13 cellular contexts compared by ENCODE assay signal in the genomic region with DNA sequence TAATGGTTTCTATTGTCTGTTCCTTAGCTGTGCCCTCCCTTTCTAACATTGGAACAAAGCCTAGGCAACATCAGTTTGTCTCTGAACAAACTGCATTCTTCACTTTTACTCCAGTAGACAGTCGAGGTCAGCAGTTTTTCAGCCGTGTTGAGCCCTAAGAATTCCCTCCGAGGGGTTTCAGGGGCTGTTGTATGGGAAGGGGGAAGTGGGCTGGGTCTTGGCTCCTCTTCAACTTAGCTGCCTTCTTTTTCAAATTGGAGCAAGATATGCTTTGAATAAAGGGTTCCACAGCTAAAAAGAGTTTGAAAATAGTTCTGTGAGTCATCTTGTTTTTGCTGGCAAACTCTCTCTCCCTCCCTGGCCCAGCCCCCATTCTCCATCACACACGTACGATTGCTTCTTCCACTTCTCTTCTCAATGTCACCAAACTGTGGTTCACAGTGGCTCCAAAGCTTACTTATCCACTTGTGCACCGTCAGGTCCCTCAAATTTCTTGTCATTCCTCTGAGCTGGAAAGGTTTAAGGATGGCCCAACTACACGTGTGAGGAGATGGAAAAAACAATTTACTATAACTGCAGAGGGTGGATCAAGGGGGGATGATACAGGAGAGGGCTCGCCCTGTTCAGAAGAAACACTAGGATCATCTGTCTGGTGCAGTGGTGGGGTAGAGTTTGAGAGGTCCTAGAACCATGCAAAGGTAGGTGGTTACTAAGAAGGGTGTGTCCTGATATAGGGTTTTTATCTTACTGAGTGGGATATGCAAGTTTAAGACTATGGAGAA. TPM values are rescaled to one million over a fixed set of nuclear protein-coding genes. Genes with fewer than 3 reads are reported as not detected.
DNase-seq lines count a peak whose midpoint lies in the region; ATAC-seq and TF ChIP-seq lines count a peak whose summit lies in the region.
"Had no signal": no experiment of that assay in that cellular context is flagged by ENCODE, and none has a peak within 500 bp of the region (broad histone marks: within the 10 kb centered on the region; RNA-seq: fewer than 3 reads in every experiment).

No MANE protein-coding gene starts in this region.

- DNase-seq in GM23338 (ENCODE audit: low spot score) (no peak), fibroblast of the conjunctiva (ENCODE audit: low read depth) (peak; percentile 76), skeletal muscle cell (ENCODE audit: low read depth) (peak; percentile 65), NCI-H345 (lab: John Stamatoyannopoulos, UW) (no peak), MV-4-11 (lab: John Stamatoyannopoulos, UW) (no peak)
- no peak for DNase-seq in activated T-helper 2 cell treated with anti-CD3 and anti-CD28 coated beads, Interferon-gamma antibody, Interleukin-2, Interleukin-4, amounts not matched to agents 10 μg/mL and 5 μg/mL and 100 μg/mL, durations not matched to agents 14 hours and 24 hours and 36 hours (ENCODE audit: low spot score)
- DNase-seq in activated effector memory CD4-positive, alpha-beta T cell treated with Interleukin-2 at 50 U/mL for 16 hours = no peak
- DNase-seq: NCI-H1048; NK-92 treated with Interleukin-12 subunit alpha and Interleukin-12 subunit beta, amount 100 ng/mL, for 24 hours; T-helper 2 cell had no signal

- H3K27ac Mint-ChIP-seq in GM23338 = no peak overlapping the region
- H3K27ac Mint-ChIP-seq in activated T-helper 2 cell treated with anti-CD3 and anti-CD28 coated beads, Interferon-gamma antibody, Interleukin-2, Interleukin-4, amounts not matched to agents 10 μg/mL and 5 μg/mL and 100 μg/mL, durations not matched to agents 14 hours and 24 hours and 36 hours = peak overlapping the region; percentile 2
- H3K27ac Mint-ChIP-seq: stimulated activated memory B cell treated with anti-CD40 and anti-IgM and Interleukin-4, amounts not matched to agents 10 μg/mL and 1 μg/mL and 100 μg/mL, for 72 hours had no signal

- no peaks in the 10 kb centered on the region; the same call in 1 of the 3 replicates for H3K9me3 Mint-ChIP-seq in GM23338
- peaks cover 17% of the 10 kb centered on the region for H3K9me3 Mint-ChIP-seq in activated T-helper 2 cell treated with anti-CD3 and anti-CD28 coated beads, Interferon-gamma antibody, Interleukin-2, Interleukin-4, amounts not matched to agents 10 μg/mL and 5 μg/mL and 100 μg/mL, durations not matched to agents 14 hours and 24 hours and 36 hours

- no peak overlapping the region for H3K27ac ChIP-seq in GM23338 (ENCODE audit: low read depth)

- no peaks in the 10 kb centered on the region for H4K20me1 ChIP-seq in GM23338 (replicated peaks; ENCODE audit: insufficient read depth)

- intact Hi-C loops in activated T-helper 2 cell treated with anti-CD3 and anti-CD28 coated beads, Interferon-gamma antibody, Interleukin-2, Interleukin-4, amounts not matched to agents 10 μg/mL and 5 μg/mL and 100 μg/mL, durations not matched to agents 14 hours and 24 hours and 36 hours (cut with micrococcal nuclease) = no loop called here

- no peak for TF ChIP-seq CTCF in GM23338 (conservative IDR thresholded peaks at IDR 0.05; ENCODE audit: low read depth in 2 of 2)

- no peaks in the 10 kb centered on the region for H3K4me1 ChIP-seq in GM23338 (ENCODE audit: insufficient read depth)

- no peaks in the 10 kb centered on the region for H3K9me2 ChIP-seq in GM23338 (ENCODE audit: insufficient read depth)

- H3K4me3 ChIP-seq in GM23338 = no peak overlapping the region
- H3K4me3 ChIP-seq in skeletal muscle cell (ENCODE audit: low read depth, low read length) = peak overlapping the region; percentile 12

- no peaks in the 10 kb centered on the region for H3K27me3 ChIP-seq in GM23338 (ENCODE audit: insufficient read depth)

- H3F3A ChIP-seq in GM23338 (replicated peaks; ENCODE audit: low read depth) = no peaks in the 10 kb centered on the region

- no peak overlapping the region for H3K4me2 ChIP-seq in GM23338

- H3K4me3 Mint-ChIP-seq in GM23338 = no peak overlapping the region
- no peak overlapping the region for H3K4me3 Mint-ChIP-seq in activated T-helper 2 cell treated with anti-CD3 and anti-CD28 coated beads, Interferon-gamma antibody, Interleukin-2, Interleukin-4, amounts not matched to agents 10 μg/mL and 5 μg/mL and 100 μg/mL, durations not matched to agents 14 hours and 24 hours and 36 hours (ENCODE audit: low read depth)
- H3K4me3 Mint-ChIP-seq: brain; stimulated activated memory B cell treated with anti-CD40 and anti-IgM and Interleukin-4, amounts not matched to agents 10 μg/mL and 1 μg/mL and 100 μg/mL, for 72 hours had no signal

- H3K36me3 ChIP-seq in GM23338 (ENCODE audit: insufficient read depth) = no peaks in the 10 kb centered on the region

- H2AFZ ChIP-seq in GM23338 = peak overlapping the region; percentile 17; the same call in 1 of the 2 replicates

- no peaks in the 10 kb centered on the region for H3K36me3 Mint-ChIP-seq in GM23338 (ENCODE audit: low read depth)
- no peaks in the 10 kb centered on the region for H3K36me3 Mint-ChIP-seq in activated T-helper 2 cell treated with anti-CD3 and anti-CD28 coated beads, Interferon-gamma antibody, Interleukin-2, Interleukin-4, amounts not matched to agents 10 μg/mL and 5 μg/mL and 100 μg/mL, durations not matched to agents 14 hours and 24 hours and 36 hours (ENCODE audit: low read depth)
- H3K36me3 Mint-ChIP-seq: brain; stimulated activated memory B cell treated with anti-CD40 and anti-IgM and Interleukin-4, amounts not matched to agents 10 μg/mL and 1 μg/mL and 100 μg/mL, for 72 hours had no signal

- peaks cover 1% of the 10 kb centered on the region for H3K27me3 Mint-ChIP-seq in GM23338 (ENCODE audit: insufficient read depth, low read depth, poor library complexity)
- H3K27me3 Mint-ChIP-seq in activated T-helper 2 cell treated with anti-CD3 and anti-CD28 coated beads, Interferon-gamma antibody, Interleukin-2, Interleukin-4, amounts not matched to agents 10 μg/mL and 5 μg/mL and 100 μg/mL, durations not matched to agents 14 hours and 24 hours and 36 hours (ENCODE audit: low read depth) = peaks cover 20% of the 10 kb centered on the region

- no peaks in the 10 kb centered on the region for H3K79me2 ChIP-seq in GM23338 (replicated peaks; ENCODE audit: insufficient read depth)

- no peaks in the 10 kb centered on the region; the same call in 2 of the 3 replicates for H3K4me1 Mint-ChIP-seq in GM23338
- H3K4me1 Mint-ChIP-seq in activated T-helper 2 cell treated with anti-CD3 and anti-CD28 coated beads, Interferon-gamma antibody, Interleukin-2, Interleukin-4, amounts not matched to agents 10 μg/mL and 5 μg/mL and 100 μg/mL, durations not matched to agents 14 hours and 24 hours and 36 hours (ENCODE audit: low read depth) = peaks cover 4% of the 10 kb centered on the region
- H3K4me1 Mint-ChIP-seq: stimulated activated memory B cell treated with anti-CD40 and anti-IgM and Interleukin-4, amounts not matched to agents 10 μg/mL and 1 μg/mL and 100 μg/mL, for 72 hours had no signal

- no peak for ATAC-seq in GM23338
- no peak for ATAC-seq in GM18867 (IDR thresholded peaks at IDR 0.05; ENCODE audit: unreplicated experiment)
- ATAC-seq: stimulated activated memory B cell treated with anti-CD40 and anti-IgM and Interleukin-4, amounts not matched to agents 10 μg/mL and 1 μg/mL and 100 μg/mL, for 72 hours had no signal

TF ChIP-seq in GM23338, 12 proteins besides CTCF, POLR2A, EP300 and RAD21:
- no peak for TF ChIP-seq ZNF331 (CRISPR knock-in tag; IDR thresholded peaks at IDR 0.05; ENCODE audit: low read depth)
- TF ChIP-seq ZNF114 (CRISPR knock-in tag; IDR thresholded peaks at IDR 0.05) = no peak
- TF ChIP-seq STAT1 (IDR thresholded peaks at IDR 0.05; ENCODE audit: unreplicated experiment) = no peak
- TF ChIP-seq, protein P1, sequence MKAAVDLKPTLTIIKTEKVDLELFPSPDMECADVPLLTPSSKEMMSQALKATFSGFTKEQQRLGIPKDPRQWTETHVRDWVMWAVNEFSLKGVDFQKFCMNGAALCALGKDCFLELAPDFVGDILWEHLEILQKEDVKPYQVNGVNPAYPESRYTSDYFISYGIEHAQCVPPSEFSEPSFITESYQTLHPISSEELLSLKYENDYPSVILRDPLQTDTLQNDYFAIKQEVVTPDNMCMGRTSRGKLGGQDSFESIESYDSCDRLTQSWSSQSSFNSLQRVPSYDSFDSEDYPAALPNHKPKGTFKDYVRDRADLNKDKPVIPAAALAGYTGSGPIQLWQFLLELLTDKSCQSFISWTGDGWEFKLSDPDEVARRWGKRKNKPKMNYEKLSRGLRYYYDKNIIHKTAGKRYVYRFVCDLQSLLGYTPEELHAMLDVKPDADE (IDR thresholded peaks at IDR 0.05) = no peak
- TF ChIP-seq JUNB (IDR thresholded peaks at IDR 0.05; ENCODE audit: unreplicated experiment) = no peak

RNA-seq across cellular contexts. Expression of a gene that starts 9.2 kb away (rescaled TPM):
- 3.7 and 6.5 TPM in 2 replicates for total RNA-seq in GM23338 (2014; rRNA removed; shearing (Covaris generic))
- polyA plus RNA-seq in GM23338 (2016; fragmentation: Nextera tagmentation; extraction: Ambion mirVana) = 1.3 and 1.7 TPM in 2 replicates
- 3.0 and 3.3 TPM in 2 replicates for total RNA-seq in activated T-helper 2 cell treated with anti-CD3 and anti-CD28 coated beads, Interferon-gamma antibody, Interleukin-2, Interleukin-4, amounts not matched to agents 10 μg/mL and 5 μg/mL and 100 μg/mL, durations not matched to agents 14 hours and 24 hours and 36 hours

Comparison
In these comparisons a context has a peak if more than half of its experiments do, and no peak if none do; other contexts are left out.
1. DNase-seq: peak in fibroblast of the conjunctiva (single experiment) and skeletal muscle cell (single experiment); none in GM23338 (single experiment), activated T-helper 2 cell treated with anti-CD3 and anti-CD28 coated beads, Interferon-gamma antibody, Interleukin-2, Interleukin-4, amounts not matched to agents 10 μg/mL and 5 μg/mL and 100 μg/mL, durations not matched to agents 14 hours and 24 hours and 36 hours (single experiment), NCI-H345 (single experiment), activated effector memory CD4-positive, alpha-beta T cell treated with Interleukin-2 at 50 U/mL for 16 hours (single experiment) and MV-4-11 (single experiment).